ENCODE assay signal across 10 cellular contexts in the genomic region with DNA sequence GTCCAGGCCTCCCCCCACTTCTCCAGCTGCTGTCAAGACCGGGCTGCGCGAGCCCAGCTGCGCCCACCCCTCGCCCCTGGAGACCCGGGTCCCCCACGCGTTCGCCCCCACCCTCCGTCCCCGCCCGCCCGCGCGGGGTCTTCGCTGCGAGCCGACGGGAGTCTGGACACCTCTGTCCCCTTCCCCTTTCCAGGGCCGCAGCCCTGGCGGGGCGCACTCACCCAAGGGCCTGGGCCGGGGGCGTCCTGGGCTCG. TPM values are rescaled to one million over a fixed set of nuclear protein-coding genes. Genes with fewer than 3 reads are reported as not detected.
A peak's percentile ranks its signal among the peaks of the same experiment; 100 is the strongest.
DNase-seq lines count a peak whose midpoint lies in the region; ATAC-seq and TF ChIP-seq lines count a peak whose summit lies in the region.
"Had no signal": no experiment of that assay in that cellular context is flagged by ENCODE, and none has a peak within 500 bp of the region (broad histone marks: within the 10 kb centered on the region; RNA-seq: fewer than 3 reads in every experiment).

No MANE protein-coding gene starts in this region.

- H3K27ac ChIP-seq in HEK293 (ENCODE audit: extremely low read depth, low read depth, low read length) = no peak overlapping the region
- H3K27ac ChIP-seq in angular gyrus (ENCODE audit: low read depth, low read length) = peak overlapping the region; percentile 85
- H3K27ac ChIP-seq: neutrophil had no signal

- no peak for TF ChIP-seq CTCF in HEK293 (tag by site-specific recombination; IDR thresholded peaks at IDR 0.05)

- POLR2A ChIA-PET in HEK293 (lab: Yijun Ruan, JAX) = interaction anchor here (1.4 kb wide), 1 partner anchor 113 kb away, joined by 4 read pairs; no protein-coding TSS in a partner anchor

- H3K4me3 ChIP-seq in HEK293 (ENCODE audit: low read depth, low read length) (peak overlapping the region; percentile 32), iPS-11a (ENCODE audit: low read depth, low read length) (peak overlapping the region; percentile 54), skeletal muscle satellite cell (ENCODE audit: low read length) (peak overlapping the region; percentile 35)

- H3K36me3 ChIP-seq in HEK293 (ENCODE audit: control insufficient read depth in 2 of 2, insufficient read depth in 1 of 2, low read length in 2 of 2) (no peaks in the 10 kb centered on the region), skeletal muscle satellite cell (ENCODE audit: insufficient read depth, low read length) (no peaks in the 10 kb centered on the region)
- H3K36me3 ChIP-seq: neutrophil had no signal

- CTCF ChIA-PET in HEK293 (lab: Yijun Ruan, JAX) = no interaction called here

- ATAC-seq in GM19035 (IDR thresholded peaks at IDR 0.05; ENCODE audit: unreplicated experiment) (no peak), HG03571 (IDR thresholded peaks at IDR 0.05; ENCODE audit: unreplicated experiment) (no peak), GM18519 (IDR thresholded peaks at IDR 0.05; ENCODE audit: low FRiP score, unreplicated experiment) (no peak)

- H3K4me1 ChIP-seq in HEK293 (ENCODE audit: control insufficient read depth, insufficient read depth, low read length) (no peaks in the 10 kb centered on the region), skeletal muscle satellite cell (ENCODE audit: control insufficient read depth, insufficient read depth, low read length) (peaks cover 35% of the 10 kb centered on the region)

- no peak overlapping the region for H3K9ac ChIP-seq in skeletal muscle satellite cell (ENCODE audit: low read depth, low read length)

- peak overlapping the region; percentile 71 for H3K4me2 ChIP-seq in skeletal muscle satellite cell (ENCODE audit: low read length)

- DNase-seq in activated CD4-positive, alpha-beta T cell treated with anti-CD3 and anti-CD28 coated beads for 4 hours = no peak
- DNase-seq: NCI-H2081 treated with DMSO at 0.1 percent for 48 hours had no signal

- peaks cover 87% of the 10 kb centered on the region for H3K27me3 ChIP-seq in skeletal muscle satellite cell (ENCODE audit: control insufficient read depth, insufficient read depth, low read length)

- H3K9me3 ChIP-seq in HEK293 (ENCODE audit: control insufficient read depth, insufficient read depth, low read depth, low read length) (no peaks in the 10 kb centered on the region), skeletal muscle satellite cell (replicated peaks; ENCODE audit: low read length) (no peaks in the 10 kb centered on the region)
- H3K9me3 ChIP-seq: neutrophil had no signal

TF ChIP-seq in HEK293, 187 proteins besides CTCF, POLR2A, EP300 and RAD21:
- TF ChIP-seq ZFHX2 (tag by site-specific recombination; conservative IDR thresholded peaks at IDR 0.05) (peak; percentile 63), ZNF544 (tag by site-specific recombination; IDR thresholded peaks at IDR 0.05) (no peak), ZSCAN23 (tag by site-specific recombination; IDR thresholded peaks at IDR 0.05) (no peak), GLIS2 (tag by site-specific recombination; IDR thresholded peaks at IDR 0.05) (peak; percentile 34; the same call in 1 of the 2 replicates)
- TF ChIP-seq, protein P1, sequence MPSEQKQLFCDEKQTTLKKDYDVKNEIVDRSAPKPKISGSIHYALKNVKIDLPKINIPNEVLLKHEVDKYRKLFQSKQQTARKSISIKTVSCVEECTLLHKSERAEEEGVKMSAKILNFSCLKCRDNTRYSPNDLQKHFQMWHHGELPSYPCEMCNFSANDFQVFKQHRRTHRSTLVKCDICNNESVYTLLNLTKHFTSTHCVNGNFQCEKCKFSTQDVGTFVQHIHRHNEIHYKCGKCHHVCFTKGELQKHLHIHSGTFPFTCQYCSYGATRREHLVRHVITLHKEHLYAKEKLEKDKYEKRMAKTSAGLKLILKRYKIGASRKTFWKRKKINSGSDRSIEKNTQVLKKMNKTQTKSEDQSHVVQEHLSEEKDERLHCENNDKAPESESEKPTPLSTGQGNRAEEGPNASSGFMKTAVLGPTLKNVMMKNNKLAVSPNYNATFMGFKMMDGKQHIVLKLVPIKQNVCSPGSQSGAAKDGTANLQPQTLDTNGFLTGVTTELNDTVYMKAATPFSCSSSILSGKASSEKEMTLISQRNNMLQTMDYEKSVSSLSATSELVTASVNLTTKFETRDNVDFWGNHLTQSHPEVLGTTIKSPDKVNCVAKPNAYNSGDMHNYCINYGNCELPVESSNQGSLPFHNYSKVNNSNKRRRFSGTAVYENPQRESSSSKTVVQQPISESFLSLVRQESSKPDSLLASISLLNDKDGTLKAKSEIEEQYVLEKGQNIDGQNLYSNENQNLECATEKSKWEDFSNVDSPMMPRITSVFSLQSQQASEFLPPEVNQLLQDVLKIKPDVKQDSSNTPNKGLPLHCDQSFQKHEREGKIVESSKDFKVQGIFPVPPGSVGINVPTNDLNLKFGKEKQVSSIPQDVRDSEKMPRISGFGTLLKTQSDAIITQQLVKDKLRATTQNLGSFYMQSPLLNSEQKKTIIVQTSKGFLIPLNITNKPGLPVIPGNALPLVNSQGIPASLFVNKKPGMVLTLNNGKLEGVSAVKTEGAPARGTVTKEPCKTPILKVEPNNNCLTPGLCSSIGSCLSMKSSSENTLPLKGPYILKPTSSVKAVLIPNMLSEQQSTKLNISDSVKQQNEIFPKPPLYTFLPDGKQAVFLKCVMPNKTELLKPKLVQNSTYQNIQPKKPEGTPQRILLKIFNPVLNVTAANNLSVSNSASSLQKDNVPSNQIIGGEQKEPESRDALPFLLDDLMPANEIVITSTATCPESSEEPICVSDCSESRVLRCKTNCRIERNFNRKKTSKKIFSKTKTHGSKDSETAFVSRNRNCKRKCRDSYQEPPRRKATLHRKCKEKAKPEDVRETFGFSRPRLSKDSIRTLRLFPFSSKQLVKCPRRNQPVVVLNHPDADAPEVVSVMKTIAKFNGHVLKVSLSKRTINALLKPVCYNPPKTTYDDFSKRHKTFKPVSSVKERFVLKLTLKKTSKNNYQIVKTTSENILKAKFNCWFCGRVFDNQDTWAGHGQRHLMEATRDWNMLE (tag by site-specific recombination; conservative IDR thresholded peaks at IDR 0.05; ENCODE audit: low read depth) = no peak

RNA-seq across cellular contexts. Expression of a gene that starts 0.2 kb away (rescaled TPM):
- total RNA-seq in skeletal muscle satellite cell (2012; rRNA removed) = 0.22 and 0.51 TPM in 2 replicates
